ENCODE assay signal across 16 cellular contexts in genomic region chr7:98855610-98856009, GRCh38. TPM values are rescaled to one million over a fixed set of nuclear protein-coding genes. Genes with fewer than 3 reads are reported as not detected.
DNase-seq lines count a peak whose midpoint lies in the region; ATAC-seq, FAIRE-seq and TF ChIP-seq lines count a peak whose summit lies in the region.
"Had no signal": no experiment of that assay in that cellular context is flagged by ENCODE, and none has a peak within 500 bp of the region (broad histone marks: within the 10 kb centered on the region; RNA-seq: fewer than 3 reads in every experiment).

No MANE protein-coding gene starts in this region.

- H2BK120ac ChIP-seq in H1 (replicated peaks; ENCODE audit: low read depth, low read length): no peak overlapping the region

- no peak overlapping the region for H3K23ac ChIP-seq in H1 (ENCODE audit: insufficient read length)

- no peak overlapping the region for H4K91ac ChIP-seq in H1 (replicated peaks; ENCODE audit: insufficient read length, low read length)

- no peaks in the 10 kb centered on the region for H3K36me3 Mint-ChIP-seq in natural killer cell treated with Interleukin-12 subunit alpha and Interleukin-12 subunit beta and Interleukin-15 and Interleukin-18, amount 100 ng/mL, for 72 hours
- H3K36me3 Mint-ChIP-seq in natural killer cell: no peaks in the 10 kb centered on the region
- no peaks in the 10 kb centered on the region for H3K36me3 Mint-ChIP-seq in stimulated activated effector memory CD8-positive, alpha-beta T cell treated with anti-CD3 and anti-CD28 coated beads, Interleukin-12 subunit alpha, Interleukin-12 subunit beta, amount 100 ng/mL, for 72 hours
- H3K36me3 Mint-ChIP-seq: CD4-positive, CD25-positive, alpha-beta regulatory T cell had no signal

- H3K23me2 ChIP-seq in H1 (ENCODE audit: low read depth, low read length): no peaks in the 10 kb centered on the region

- H3K4ac ChIP-seq in H1 (replicated peaks; ENCODE audit: insufficient read length, low read depth, low read length): no peak overlapping the region

- no peaks in the 10 kb centered on the region for H3K79me2 ChIP-seq in H1 (ENCODE audit: control insufficient read depth in 1 of 2, insufficient read depth in 2 of 2, low read length in 2 of 2)

- H3K27ac Mint-ChIP-seq in natural killer cell treated with Interleukin-12 subunit alpha and Interleukin-12 subunit beta and Interleukin-15 and Interleukin-18, amount 100 ng/mL, for 72 hours: no peak overlapping the region
- H3K27ac Mint-ChIP-seq in natural killer cell: no peak overlapping the region
- no peak overlapping the region for H3K27ac Mint-ChIP-seq in stimulated activated effector memory CD8-positive, alpha-beta T cell treated with anti-CD3 and anti-CD28 coated beads, Interleukin-12 subunit alpha, Interleukin-12 subunit beta, amount 100 ng/mL, for 72 hours
- H3K27ac Mint-ChIP-seq: CD4-positive, CD25-positive, alpha-beta regulatory T cell had no signal

- no peak overlapping the region for H3K14ac ChIP-seq in H1 (ENCODE audit: insufficient read length)

- no peaks in the 10 kb centered on the region for H3K4me1 Mint-ChIP-seq in natural killer cell treated with Interleukin-12 subunit alpha and Interleukin-12 subunit beta and Interleukin-15 and Interleukin-18, amount 100 ng/mL, for 72 hours (ENCODE audit: low read depth in 2 of 2)
- H3K4me1 Mint-ChIP-seq in natural killer cell: no peaks in the 10 kb centered on the region
- no peaks in the 10 kb centered on the region for H3K4me1 Mint-ChIP-seq in stimulated activated effector memory CD8-positive, alpha-beta T cell treated with anti-CD3 and anti-CD28 coated beads, Interleukin-12 subunit alpha, Interleukin-12 subunit beta, amount 100 ng/mL, for 72 hours
- H3K4me1 Mint-ChIP-seq: CD4-positive, CD25-positive, alpha-beta regulatory T cell had no signal

- no peak overlapping the region for H3K27ac ChIP-seq in H1 (ENCODE audit: low read depth, low read length)
- H3K27ac ChIP-seq: BLaER1 treated with 17β-estradiol and CSF1 and Interleukin-3, amounts not matched to agents 10 nM and 100 nM had no signal

- POLR2A ChIA-PET in H1 (lab: Charles Lee; ENCODE audit: partially characterized antibody): no interaction called here

- H2BK12ac ChIP-seq in H1 (ENCODE audit: low read depth, low read length): peak overlapping the region; percentile 4; the same call in 1 of the 2 replicates

- H2AFZ ChIP-seq in H1 (ENCODE audit: low read length): no peak overlapping the region

- peak; percentile 29 to 47 for ATAC-seq in natural killer cell treated with Interleukin-12 subunit alpha and Interleukin-12 subunit beta and Interleukin-15 and Interleukin-18, amount 100 ng/mL, for 72 hours
- ATAC-seq in natural killer cell: no peak
- peak; percentile 14 for ATAC-seq in stimulated activated effector memory CD8-positive, alpha-beta T cell treated with anti-CD3 and anti-CD28 coated beads, Interleukin-12 subunit alpha, Interleukin-12 subunit beta, amount 100 ng/mL, for 72 hours
- ATAC-seq in HG02970 (IDR thresholded peaks at IDR 0.05; ENCODE audit: low FRiP score, unreplicated experiment): no peak
- no peak for ATAC-seq in HG03097 (IDR thresholded peaks at IDR 0.05; ENCODE audit: low FRiP score, unreplicated experiment)

- H2BK5ac ChIP-seq in H1 (ENCODE audit: low read depth, low read length): no peak overlapping the region

- no peaks in the 10 kb centered on the region for H3K9me3 Mint-ChIP-seq in natural killer cell treated with Interleukin-12 subunit alpha and Interleukin-12 subunit beta and Interleukin-15 and Interleukin-18, amount 100 ng/mL, for 72 hours
- no peaks in the 10 kb centered on the region for H3K9me3 Mint-ChIP-seq in natural killer cell
- no peaks in the 10 kb centered on the region for H3K9me3 Mint-ChIP-seq in stimulated activated effector memory CD8-positive, alpha-beta T cell treated with anti-CD3 and anti-CD28 coated beads, Interleukin-12 subunit alpha, Interleukin-12 subunit beta, amount 100 ng/mL, for 72 hours

- H3K9me3 ChIP-seq in H1 (ENCODE audit: insufficient read depth in 2 of 2, low read depth in 1 of 2, low read length in 1 of 2): 0 out of 4 replicates have a peak, but pooled peaks cover 0 to 2% of the 10 kb centered on the region in 2 experiments
- H3K9me3 ChIP-seq: BLaER1 treated with 17β-estradiol and CSF1 and Interleukin-3, amounts not matched to agents 10 nM and 100 nM; HAP-1 had no signal

- H3K27me3 ChIP-seq in H1 (replicated peaks in 1 of 4; ENCODE audit: control insufficient read depth in 3 of 4, extremely low read depth in 1 of 4, insufficient read depth in 3 of 4, low read length in 3 of 4): no peaks in the 10 kb centered on the region; a peak in 1 of 7 replicates
- H3K27me3 ChIP-seq: BLaER1 treated with 17β-estradiol and CSF1 and Interleukin-3, amounts not matched to agents 10 nM and 100 nM had no signal

- TF ChIP-seq EP300 in H1 (IDR thresholded peaks at IDR 0.05; ENCODE audit: borderline replicate concordance in 1 of 2, low read depth in 2 of 2, low read length in 2 of 2): no peak

- H3K36me3 ChIP-seq in H1 (ENCODE audit: control insufficient read depth in 2 of 4, insufficient read depth in 4 of 4, low read length in 3 of 4): no peaks in the 10 kb centered on the region
- H3K36me3 ChIP-seq: BLaER1 treated with 17β-estradiol and CSF1 and Interleukin-3, amounts not matched to agents 10 nM and 100 nM; HAP-1 had no signal

- no peak overlapping the region for H2BK20ac ChIP-seq in H1 (ENCODE audit: low read length)

- H3K9ac ChIP-seq in H1 (replicated peaks in 1 of 4; ENCODE audit: extremely low read depth in 1 of 4, low read depth in 3 of 4, low read length in 3 of 4): no peak overlapping the region
- H3K9ac ChIP-seq: BLaER1 treated with 17β-estradiol and CSF1 and Interleukin-3, amounts not matched to agents 10 nM and 100 nM had no signal

- no peak for TF ChIP-seq RAD21 in H1 (IDR thresholded peaks at IDR 0.05 in 1 of 2, conservative IDR thresholded peaks at IDR 0.05 in 1 of 2; ENCODE audit: low read depth in 2 of 2, low read length in 2 of 2)

- DNase-seq in natural killer cell treated with Interleukin-12 subunit alpha and Interleukin-12 subunit beta and Interleukin-15 and Interleukin-18, amount 100 ng/mL, for 72 hours (ENCODE audit: low spot score): peak; percentile 55
- DNase-seq in natural killer cell (no peak), H1 (ENCODE audit: low read depth in 1 of 2, low spot score in 2 of 2) (no peak), COLO829 (ENCODE audit: low spot score) (no peak)
- no peak for DNase-seq in stimulated activated effector memory CD8-positive, alpha-beta T cell treated with anti-CD3 and anti-CD28 coated beads, Interleukin-12 subunit alpha, Interleukin-12 subunit beta, amount 100 ng/mL, for 72 hours (ENCODE audit: low spot score in 2 of 2)
- DNase-seq: ACHN; Calu3; CD4-positive, CD25-positive, alpha-beta regulatory T cell; DMS 273 treated with DMSO at 0.1 percent for 48 hours; GOT3 had no signal

- WGBS in H1 (ENCODE audit: extremely low coverage in 1 of 2, insufficient coverage in 1 of 2, insufficient read length in 1 of 2, insufficient replicate concordance in 2 of 2, low coverage in 1 of 2, low lambda C conversion rate in 2 of 2, missing lambda C conversion rate in 1 of 2), 2 experiments: 92% methylated on average over 13 of the region's 13 CpGs; no CpG with 5 or more reads in 1 of the 2 experiments

- intact Hi-C loops in natural killer cell (cut with micrococcal nuclease): no loop called here

- H3K56ac ChIP-seq in H1 (replicated peaks; ENCODE audit: insufficient read length, low read depth, low read length): no peak overlapping the region

- no peaks in the 10 kb centered on the region for H4K20me1 ChIP-seq in H1 (replicated peaks in 1 of 2; ENCODE audit: control insufficient read depth in 1 of 2, insufficient read depth in 2 of 2, low read length in 2 of 2)
- H4K20me1 ChIP-seq: BLaER1 treated with 17β-estradiol and CSF1 and Interleukin-3, amounts not matched to agents 10 nM and 100 nM had no signal

- no peak overlapping the region for H4K8ac ChIP-seq in H1 (ENCODE audit: extremely low read depth, insufficient read depth, low read length)

- no peak for TF ChIP-seq POLR2A in H1 (IDR thresholded peaks at IDR 0.05; ENCODE audit: control extremely low read depth in 1 of 2, low read depth in 2 of 2, low read length in 2 of 2)

- CTCF ChIA-PET in H1 (lab: Charles Lee; ENCODE audit: partially characterized antibody): interaction anchor here (0.7 to 24.2 kb wide), 2 partner anchors 14 to 24 kb away, joined by 4 to 224 read pairs; no protein-coding TSS in a partner anchor

- no peak overlapping the region for H3K18ac ChIP-seq in H1 (ENCODE audit: extremely low read depth, low read length)

- no peak overlapping the region for H3K4me3 Mint-ChIP-seq in natural killer cell treated with Interleukin-12 subunit alpha and Interleukin-12 subunit beta and Interleukin-15 and Interleukin-18, amount 100 ng/mL, for 72 hours
- H3K4me3 Mint-ChIP-seq in natural killer cell: no peak overlapping the region
- no peak overlapping the region for H3K4me3 Mint-ChIP-seq in stimulated activated effector memory CD8-positive, alpha-beta T cell treated with anti-CD3 and anti-CD28 coated beads, Interleukin-12 subunit alpha, Interleukin-12 subunit beta, amount 100 ng/mL, for 72 hours
- H3K4me3 Mint-ChIP-seq: CD4-positive, CD25-positive, alpha-beta regulatory T cell had no signal

- H3K4me1 ChIP-seq in H1 (replicated peaks in 1 of 4; ENCODE audit: control insufficient read depth in 3 of 4, insufficient read depth in 4 of 4, low read length in 3 of 4): peaks cover 0 to 9% (median 6%) of the 10 kb centered on the region in 4 experiments; a peak in 5 of 7 replicates
- H3K4me1 ChIP-seq: HAP-1 had no signal

- H4K5ac ChIP-seq in H1 (ENCODE audit: insufficient read length, low read depth, low read length): no peak overlapping the region

- H2BK15ac ChIP-seq in H1 (ENCODE audit: low read length): no peak overlapping the region

- no peak for FAIRE-seq in H1 (lab: Jason Lieb, UNC)
- FAIRE-seq: GM12878, HTR-8/SVneo had no signal

- H3K27me3 Mint-ChIP-seq in natural killer cell treated with Interleukin-12 subunit alpha and Interleukin-12 subunit beta and Interleukin-15 and Interleukin-18, amount 100 ng/mL, for 72 hours: peaks cover 12 to 16% of the 10 kb centered on the region in 2 donors
- H3K27me3 Mint-ChIP-seq in natural killer cell (ENCODE audit: low read depth in 2 of 2): peaks cover 0 to 17% of the 10 kb centered on the region in 2 donors

- TF ChIP-seq CTCF in natural killer cell (IDR thresholded peaks at IDR 0.05) (no peak), H1 (IDR thresholded peaks at IDR 0.05; ENCODE audit: control extremely low read depth in 1 of 3, insufficient read depth in 1 of 3, low read depth in 1 of 3, low read length in 3 of 3) (no peak)

- no peak overlapping the region for H3K4me2 ChIP-seq in H1 (ENCODE audit: insufficient read depth in 1 of 2, low read depth in 2 of 2, low read length in 2 of 2)

- no peaks in the 10 kb centered on the region for H3K79me1 ChIP-seq in H1 (ENCODE audit: low read depth, low read length)

- H3K4me3 ChIP-seq in H1 (ENCODE audit: extremely low read depth in 1 of 4, insufficient read depth in 2 of 4, low read depth in 3 of 4, low read length in 4 of 4): no peak overlapping the region
- H3K4me3 ChIP-seq: BLaER1 treated with 17β-estradiol and CSF1 and Interleukin-3, amounts not matched to agents 10 nM and 100 nM; GM12878; HAP-1 had no signal

- H2AK5ac ChIP-seq in H1 (ENCODE audit: low read depth, low read length): no peak overlapping the region

RNA-seq across cellular contexts. Expression of gene TMEM130, which starts 14.2 kb away (rescaled TPM):
- not detected for total RNA-seq in natural killer cell treated with Interleukin-12 subunit alpha and Interleukin-12 subunit beta and Interleukin-15 and Interleukin-18, amount 100 ng/mL, for 72 hours
- total RNA-seq in natural killer cell: not detected
- 2.9 and 3.7 TPM in 2 replicates for total RNA-seq in H1 (2021; fragmentation: NEBNext Ultra II Directional; extraction: Animal tissue kit (Norgen Biotek cat#: 25700))
- 6.6 and 14.0 TPM in 2 replicates for polyA plus RNA-seq in H1 (2011; rRNA removed)
- polyA plus RNA-seq in H1 (2011; cell fraction: cytosol; rRNA removed): 4.1 TPM
- 6.3 TPM for polyA plus RNA-seq in H1 (2011; cell fraction: nucleus; rRNA removed)
- polyA plus RNA-seq in H1 (2012, experiment 1 of 2): 2.0 to 4.6 TPM (median 3.0 TPM) in 4 replicates
- 1.3 TPM for polyA plus RNA-seq in H1 (2012, experiment 2 of 2)
- 4.0 TPM for polyA plus RNA-seq in H1 (2013, experiment 1 of 2)
- 4.9 TPM for polyA plus RNA-seq in H1 (2013, experiment 2 of 2)
- polyA minus RNA-seq in H1 (2011; rRNA and poly(A)+ RNA removed): 1.2 and 1.9 TPM in 2 replicates
- 4.0 TPM for polyA minus RNA-seq in H1 (2011; cell fraction: cytosol; rRNA and poly(A)+ RNA removed)
- 1.1 TPM for polyA minus RNA-seq in H1 (2011; cell fraction: nucleus; rRNA and poly(A)+ RNA removed)
- total RNA-seq: Calu3; CD4-positive, CD25-positive, alpha-beta regulatory T cell had no signal
- polyA plus RNA-seq: CD4-positive, CD25-positive, alpha-beta regulatory T cell had no signal

RNA-seq across cellular contexts. Expression of gene TRRAP, which starts 22.7 kb away (rescaled TPM):
- 10 to 100 TPM; 57.9 to 78.3 TPM for total RNA-seq in natural killer cell treated with Interleukin-12 subunit alpha and Interleukin-12 subunit beta and Interleukin-15 and Interleukin-18, amount 100 ng/mL, for 72 hours
- 10 to 100 TPM; 45.4 to 62.9 (median 62.4) TPM for total RNA-seq in natural killer cell
- 48.6 and 53.3 TPM in 2 replicates for total RNA-seq in H1 (2021; fragmentation: NEBNext Ultra II Directional; extraction: Animal tissue kit (Norgen Biotek cat#: 25700))
- polyA plus RNA-seq in H1 (2011; rRNA removed): 21.7 and 29.7 TPM in 2 replicates
- 17.7 TPM for polyA plus RNA-seq in H1 (2011; cell fraction: cytosol; rRNA removed)
- 52.9 TPM for polyA plus RNA-seq in H1 (2011; cell fraction: nucleus; rRNA removed)
- 24.3 to 29.8 TPM (median 26.7 TPM) in 4 replicates for polyA plus RNA-seq in H1 (2012, experiment 1 of 2)
- 4.2 TPM for polyA plus RNA-seq in H1 (2012, experiment 2 of 2)
- polyA plus RNA-seq in H1 (2013, experiment 1 of 2): 16.4 TPM
- polyA plus RNA-seq in H1 (2013, experiment 2 of 2): 14.9 TPM
- 62.3 and 75.5 TPM in 2 replicates for polyA minus RNA-seq in H1 (2011; rRNA and poly(A)+ RNA removed)
- 47.8 TPM for polyA minus RNA-seq in H1 (2011; cell fraction: cytosol; rRNA and poly(A)+ RNA removed)
- polyA minus RNA-seq in H1 (2011; cell fraction: nucleus; rRNA and poly(A)+ RNA removed): 65.2 TPM

Comparison
In these comparisons a context has a peak if more than half of its experiments do, and no peak if none do; other contexts are left out.
1. ATAC-seq: peak in natural killer cell treated with Interleukin-12 subunit alpha and Interleukin-12 subunit beta and Interleukin-15 and Interleukin-18, amount 100 ng/mL, for 72 hours (2 of 2) and stimulated activated effector memory CD8-positive, alpha-beta T cell treated with anti-CD3 and anti-CD28 coated beads, Interleukin-12 subunit alpha, Interleukin-12 subunit beta, amount 100 ng/mL, for 72 hours (single experiment); none in natural killer cell (0 of 3), HG02970 (single experiment) and HG03097 (single experiment).